In the genomic region with DNA sequence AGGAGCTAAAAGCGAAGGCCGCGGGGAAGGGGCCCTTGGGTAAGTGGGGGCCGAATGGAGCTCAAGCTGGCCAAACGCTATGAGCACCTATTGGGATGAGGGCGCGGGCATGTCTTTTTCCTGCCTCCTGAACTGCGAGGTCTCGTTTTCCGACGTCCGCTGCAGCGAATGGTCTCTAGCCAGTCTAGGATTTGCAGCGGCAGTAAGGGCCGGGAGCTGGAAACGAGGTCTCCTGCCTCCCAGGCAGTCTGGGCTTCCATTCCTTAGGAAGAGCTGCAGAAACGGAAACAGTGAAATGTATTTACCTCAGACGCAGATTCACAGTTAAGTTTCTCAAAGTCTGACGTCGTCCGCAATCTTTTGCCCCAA, we compare ENCODE assay signal across 8 cellular contexts. TPM values are rescaled to one million over a fixed set of nuclear protein-coding genes. Genes with fewer than 3 reads are reported as not detected.
DNase-seq lines count a peak whose midpoint lies in the region; ATAC-seq, FAIRE-seq and TF ChIP-seq lines count a peak whose summit lies in the region.

No MANE protein-coding gene starts in this region.

- peaks cover 57% of the 10 kb centered on the region for H3K4me1 Mint-ChIP-seq in CD4-positive, alpha-beta T cell (ENCODE audit: low read depth)

- no peak for TF ChIP-seq EP300 in GM12878 (IDR thresholded peaks at IDR 0.05; ENCODE audit: borderline replicate concordance in 1 of 2, control insufficient read depth in 1 of 2, low read depth in 2 of 2, low read length in 2 of 2)

- RAD21 ChIA-PET in GM12878 (lab: Charles Lee; ENCODE audit: unreplicated experiment), result interaction anchor here (1.3 to 3.3 kb wide), 8 partner anchors 12 to 223 kb away, joined by 3 to 20 read pairs (median 6); partner anchors contain the start of genes NME6 and PFKFB4

- H3K4me3 ChIP-seq in GM12878 (peak overlapping the region; percentile 89), thyroid gland (replicated peaks in 1 of 3) (peak overlapping the region; percentile 72 to 91 (median 84))

- no peak overlapping the region for H3K27ac Mint-ChIP-seq in CD4-positive, alpha-beta T cell

- no peaks in the 10 kb centered on the region for H3K27me3 ChIP-seq in CD4-positive, alpha-beta T cell (ENCODE audit: control insufficient read depth, insufficient read depth, low read length)
- H3K27me3 ChIP-seq in GM12878 (replicated peaks in 1 of 2; ENCODE audit: control insufficient read depth in 2 of 2, insufficient read depth in 2 of 2, low read length in 1 of 2) (no peaks in the 10 kb centered on the region), thyroid gland (no peaks in the 10 kb centered on the region)

- BruUV-seq in GM12878 (replicated peaks; lab: Mats Ljungman, UMichigan), result TSS peak; percentile 85

- H3K4me2 ChIP-seq in GM12878 (ENCODE audit: control insufficient read depth, insufficient read depth), result peak overlapping the region; percentile 81

- no peaks in the 10 kb centered on the region for H4K20me1 ChIP-seq in GM12878 (ENCODE audit: control insufficient read depth, insufficient read depth)

- no peak for FAIRE-seq in GM12878 (lab: Jason Lieb, UNC)

- TF ChIP-seq POLR2A in GM12878 (IDR thresholded peaks at IDR 0.05; ENCODE audit: low read depth, low read length), result no peak
- no peak for TF ChIP-seq POLR2A in thyroid gland (IDR thresholded peaks at IDR 0.05)

- no peak for DNase-seq in CD4-positive, alpha-beta T cell
- DNase-seq in GM12878 (ENCODE audit: low read depth, low spot score) (no peak), left lobe of liver (ENCODE audit: low spot score) (no peak), thyroid gland (peak in 1 of 2 donors; percentile 33), amniotic stem cell (lab: John Stamatoyannopoulos, UW) (no peak), NCI-H1048 (lab: John Stamatoyannopoulos, UW) (no peak)

- no peak for TF ChIP-seq CTCF in CD4-positive, alpha-beta T cell (IDR thresholded peaks at IDR 0.05)
- TF ChIP-seq CTCF in GM12878 (IDR thresholded peaks at IDR 0.05 in 2 of 3, conservative IDR thresholded peaks at IDR 0.05 in 1 of 3; ENCODE audit: control insufficient read depth in 2 of 3, extremely low read depth in 1 of 3, insufficient read depth in 1 of 3, low read depth in 3 of 3, low read length in 3 of 3), result no peak
- TF ChIP-seq CTCF in thyroid gland (IDR thresholded peaks at IDR 0.05), result no peak

- no peaks in the 10 kb centered on the region for H3K9me3 ChIP-seq in CD4-positive, alpha-beta T cell (ENCODE audit: control insufficient read depth, low read length)
- H3K9me3 ChIP-seq in GM12878 (replicated peaks; ENCODE audit: control insufficient read depth, insufficient read depth, low read length) (no peaks in the 10 kb centered on the region), thyroid gland (no peaks in the 10 kb centered on the region)

- peak overlapping the region; percentile 94 for H3K27ac ChIP-seq in CD4-positive, alpha-beta T cell (ENCODE audit: low read depth, low read length)
- H3K27ac ChIP-seq in GM12878 (ENCODE audit: control insufficient read depth, insufficient read depth) (peak overlapping the region; percentile 86), thyroid gland (peak overlapping the region; percentile 72 to 89 (median 84))

- SMC1A ChIA-PET in GM12878 (lab: Charles Lee; ENCODE audit: uncharacterized antibody, unreplicated experiment), result interaction anchor here (0.6 to 11.5 kb wide), 9 partner anchors 20 to 247 kb away, joined by 3 to 287 read pairs (median 4); a partner anchor contains a TSS

- H2AFZ ChIP-seq in GM12878 (ENCODE audit: control insufficient read depth, low read depth, low read length), result no peak overlapping the region

- in situ Hi-C loops in GM12878 (cut with MboI), result no loop called here

- no peak for TF ChIP-seq RAD21 in GM12878 (IDR thresholded peaks at IDR 0.05; ENCODE audit: insufficient read depth, low read depth, low read length)

- POLR2A ChIA-PET in CD4-positive, alpha-beta T cell (lab: Charles Lee), result interaction anchor here (0.6 to 2.8 kb wide), 21 partner anchors 8 to 498 kb away, joined by 3 to 55 read pairs (median 8); partner anchors contain the start of genes IP6K2, PFKFB4, PLXNB1 and SHISA5
- POLR2A ChIA-PET in GM12878 (lab: Charles Lee), result interaction anchor here (1.4 to 2.6 kb wide), 9 partner anchors 8 to 252 kb away, joined by 3 to 11 read pairs (median 7); partner anchors contain the start of genes CDC25A and PFKFB4

- ATAC-seq in CD4-positive, alpha-beta T cell (ENCODE audit: poor library complexity), result peak; percentile 8
- ATAC-seq in HG03460 (IDR thresholded peaks at IDR 0.05; ENCODE audit: unreplicated experiment) (peak; percentile 8), GM12878 (peak; percentile 11), left lobe of liver (peak; percentile 4), HG02840 (IDR thresholded peaks at IDR 0.05; ENCODE audit: low FRiP score, unreplicated experiment) (no peak)

- peak overlapping the region; percentile 96 for H3K9ac ChIP-seq in GM12878 (ENCODE audit: control insufficient read depth, insufficient read depth, low read length)

- H3K36me3 Mint-ChIP-seq in CD4-positive, alpha-beta T cell (ENCODE audit: low read depth), result peaks cover 50% of the 10 kb centered on the region

- under 1% methylated on average over 21 of the region's 21 CpGs for WGBS in GM12878 (ENCODE audit: insufficient coverage, insufficient replicate concordance, low lambda C conversion rate, missing lambda C conversion rate)
- 2% methylated on average over 21 of the region's 21 CpGs for WGBS in thyroid gland, 2 donors

- H3K79me2 ChIP-seq in GM12878 (ENCODE audit: control insufficient read depth, insufficient read depth, low read length), result peaks cover 41% of the 10 kb centered on the region

- CTCF ChIA-PET in CD4-positive, alpha-beta T cell (lab: Charles Lee), result interaction anchor here (0.9 to 2.2 kb wide), 7 partner anchors 18 to 118 kb away, joined by 3 to 16 read pairs (median 3); no protein-coding TSS in a partner anchor
- CTCF ChIA-PET in GM12878 (lab: Yijun Ruan, JAX), result interaction anchor here (1.0 to 12.5 kb wide), 7 partner anchors 10 to 200 kb away, joined by 3 to 757 read pairs (median 11); partner anchors contain the start of genes PFKFB4 and ZNF589

- intact Hi-C loops in CD4-positive, alpha-beta T cell (cut with DNase I, micrococcal nuclease), result loop anchor here in 1 of 2 experiments (1.0 kb wide), 2 partner anchors 33 to 67 kb away; no protein-coding TSS in a partner anchor
- intact Hi-C loops in GM12878 (cut with micrococcal nuclease; ENCODE audit: unreplicated experiment), result no loop called here
- intact Hi-C loops in thyroid gland (cut with DNase I), result no loop called here

- H3K27me3 Mint-ChIP-seq in CD4-positive, alpha-beta T cell, result no peaks in the 10 kb centered on the region

- H3K4me3 Mint-ChIP-seq in CD4-positive, alpha-beta T cell, result peak overlapping the region; percentile 96

- H3K36me3 ChIP-seq in GM12878 (ENCODE audit: control insufficient read depth in 2 of 2, insufficient read depth in 2 of 2, low read length in 1 of 2) (peaks cover 0 to 3% of the 10 kb centered on the region in 2 experiments; a peak in 3 of 4 replicates), thyroid gland (peaks cover 4 to 6% of the 10 kb centered on the region in 2 donors)

- peaks cover 19% of the 10 kb centered on the region for H3K4me1 ChIP-seq in GM12878 (ENCODE audit: control insufficient read depth, insufficient read depth, low read length)
- H3K4me1 ChIP-seq in thyroid gland, result peaks cover 17 to 20% of the 10 kb centered on the region in 2 donors

- H3K9me3 Mint-ChIP-seq in CD4-positive, alpha-beta T cell, result no peaks in the 10 kb centered on the region

RNA-seq across cellular contexts. Expression of gene TMA7, which starts 0.5 kb away (rescaled TPM):
- 100 to 1,000 TPM; 289 to 297 TPM for total RNA-seq in CD4-positive, alpha-beta T cell
- total RNA-seq in GM12878 (2013; cell fraction: nucleolus; rRNA removed), result 21.0 and 24.2 TPM in 2 replicates
- total RNA-seq in GM12878 (2014; rRNA removed), result 426 and 551 TPM in 2 replicates
- total RNA-seq in GM12878 (2014; rRNA removed; fragmentation: Illumina TruSeq; extraction: Trizol), result 703 and 728 TPM in 2 replicates
- 315 and 319 TPM in 2 replicates for total RNA-seq in GM12878 (2021)
- polyA plus RNA-seq in GM12878 (2011; ENCODE audit: low read depth), result 234 TPM
- polyA plus RNA-seq in GM12878 (2011; rRNA removed), result 427 and 593 TPM in 2 replicates
- 148 and 171 TPM in 2 replicates for polyA plus RNA-seq in GM12878 (2011; cell fraction: cytosol; rRNA removed)
- 119 and 149 TPM in 2 replicates for polyA plus RNA-seq in GM12878 (2011; cell fraction: nucleus; rRNA removed)
- 449 and 603 TPM in 2 replicates for polyA plus RNA-seq in GM12878 (2012)
- 332 and 496 TPM in 2 replicates for polyA plus RNA-seq in GM12878 (2014; fragmentation: Illumina TruSeq; extraction: Trizol)
- polyA plus RNA-seq in GM12878 (2014; fragmentation: Nextera tagmentation; extraction: Ambion mirVana), result 1,000 to 10,000 TPM; 1,729 to 1,760 TPM
- 684 and 776 TPM in 2 replicates for polyA plus RNA-seq in GM12878 (2014; rRNA removed)
- polyA plus RNA-seq in GM12878 (2016; fragmentation: Nextera tagmentation; extraction: Ambion mirVana), result 1,000 to 10,000 TPM; 1,330 to 1,388 TPM
- 24.7 and 32.4 TPM in 2 replicates for polyA minus RNA-seq in GM12878 (2011; rRNA and poly(A)+ RNA removed)
- 27.3 and 28.5 TPM in 2 replicates for polyA minus RNA-seq in GM12878 (2011; cell fraction: cytosol; rRNA and poly(A)+ RNA removed)
- polyA minus RNA-seq in GM12878 (2011; cell fraction: nucleus; rRNA and poly(A)+ RNA removed), result 18.0 and 32.1 TPM in 2 replicates
- total RNA-seq in left lobe of liver, result 69.3 TPM
- 100 to 1,000 TPM; 133 to 413 (median 301) TPM for total RNA-seq in thyroid gland

RNA-seq across cellular contexts. Expression of gene CCDC51, which starts 0.7 kb away (rescaled TPM):
- total RNA-seq in CD4-positive, alpha-beta T cell, result 1 to 10 TPM; 5.5 to 5.8 TPM
- total RNA-seq in GM12878 (2013; cell fraction: nucleolus; rRNA removed), result 3.7 and 4.3 TPM in 2 replicates
- total RNA-seq in GM12878 (2014; rRNA removed) (30.0 and 31.0 TPM in 2 replicates), GM12878 (2014; rRNA removed; fragmentation: Illumina TruSeq; extraction: Trizol) (28.7 and 29.4 TPM in 2 replicates), GM12878 (2021) (24.3 and 26.6 TPM in 2 replicates), left lobe of liver (9.2 TPM), thyroid gland (10 to 100 TPM in 3 of 4 donors, 1 to 10 TPM in 1; 8.6 to 17.0 (median 15.0) TPM)
- 8.2 TPM for polyA plus RNA-seq in GM12878 (2011; ENCODE audit: low read depth)
- polyA plus RNA-seq in GM12878 (2011; rRNA removed) (22.2 and 32.7 TPM in 2 replicates), GM12878 (2014; fragmentation: Illumina TruSeq; extraction: Trizol) (14.5 and 28.2 TPM in 2 replicates), GM12878 (2014; fragmentation: Nextera tagmentation; extraction: Ambion mirVana) (10 to 100 TPM; 10.6 to 12.6 TPM), GM12878 (2014; rRNA removed) (26.2 and 28.1 TPM in 2 replicates), GM12878 (2016; fragmentation: Nextera tagmentation; extraction: Ambion mirVana) (10 to 100 TPM; 45.4 to 54.9 TPM)
- 35.8 and 36.8 TPM in 2 replicates for polyA plus RNA-seq in GM12878 (2011; cell fraction: cytosol; rRNA removed)
- polyA plus RNA-seq in GM12878 (2011; cell fraction: nucleus; rRNA removed), result 14.4 and 15.8 TPM in 2 replicates
- polyA plus RNA-seq in GM12878 (2012), result 11.8 and 15.7 TPM in 2 replicates
- 16.5 and 19.2 TPM in 2 replicates for polyA minus RNA-seq in GM12878 (2011; rRNA and poly(A)+ RNA removed)
- polyA minus RNA-seq in GM12878 (2011; cell fraction: cytosol; rRNA and poly(A)+ RNA removed), result 5.9 TPM in 2 replicates
- polyA minus RNA-seq in GM12878 (2011; cell fraction: nucleus; rRNA and poly(A)+ RNA removed), result 2.0 and 2.2 TPM in 2 replicates

RNA-seq across cellular contexts. Expression of gene ATRIP, which starts 6.0 kb away (rescaled TPM):
- 10 to 100 TPM in 1 of 2 experiments, 1 to 10 TPM in 1; 8.8 to 10.3 TPM for total RNA-seq in CD4-positive, alpha-beta T cell
- 19.6 and 19.8 TPM in 2 replicates for total RNA-seq in GM12878 (2013; cell fraction: nucleolus; rRNA removed)
- total RNA-seq in GM12878 (2014; rRNA removed) (14.5 and 15.0 TPM in 2 replicates), GM12878 (2014; rRNA removed; fragmentation: Illumina TruSeq; extraction: Trizol) (11.5 and 13.4 TPM in 2 replicates), GM12878 (2021) (13.2 and 13.6 TPM in 2 replicates), left lobe of liver (3.3 TPM), thyroid gland (10 to 100 TPM in 2 of 4 donors, 1 to 10 TPM in 2; 8.4 to 13.9 (median 11.0) TPM)
- 2.6 TPM for polyA plus RNA-seq in GM12878 (2011; ENCODE audit: low read depth)
- polyA plus RNA-seq in GM12878 (2011; rRNA removed) (8.4 and 11.6 TPM in 2 replicates), GM12878 (2014; fragmentation: Illumina TruSeq; extraction: Trizol) (16.0 and 18.9 TPM in 2 replicates), GM12878 (2014; fragmentation: Nextera tagmentation; extraction: Ambion mirVana) (1 to 10 TPM; 1.4 to 2.4 TPM), GM12878 (2014; rRNA removed) (9.7 and 10.3 TPM in 2 replicates), GM12878 (2016; fragmentation: Nextera tagmentation; extraction: Ambion mirVana) (10 to 100 TPM in 1 of 2 experiments, 1 to 10 TPM in 1; 9.5 to 10.5 TPM)
- 10.6 and 12.7 TPM in 2 replicates for polyA plus RNA-seq in GM12878 (2011; cell fraction: cytosol; rRNA removed)
- 26.2 and 28.8 TPM in 2 replicates for polyA plus RNA-seq in GM12878 (2011; cell fraction: nucleus; rRNA removed)
- 4.4 and 6.3 TPM in 2 replicates for polyA plus RNA-seq in GM12878 (2012)
- polyA minus RNA-seq in GM12878 (2011; rRNA and poly(A)+ RNA removed), result 14.6 and 17.2 TPM in 2 replicates
- 4.8 and 6.0 TPM in 2 replicates for polyA minus RNA-seq in GM12878 (2011; cell fraction: cytosol; rRNA and poly(A)+ RNA removed)
- 11.2 and 18.7 TPM in 2 replicates for polyA minus RNA-seq in GM12878 (2011; cell fraction: nucleus; rRNA and poly(A)+ RNA removed)

RNA-seq across cellular contexts. Expression of gene PLXNB1, which starts 10.7 kb away (rescaled TPM):
- total RNA-seq in CD4-positive, alpha-beta T cell, result 1 to 10 TPM; 1.1 to 2.0 TPM
- 58.5 and 61.2 TPM in 2 replicates for total RNA-seq in GM12878 (2013; cell fraction: nucleolus; rRNA removed)
- total RNA-seq in GM12878 (2014; rRNA removed) (4.8 and 8.0 TPM in 2 replicates), GM12878 (2014; rRNA removed; fragmentation: Illumina TruSeq; extraction: Trizol) (4.9 and 6.0 TPM in 2 replicates), GM12878 (2021) (14.7 and 15.1 TPM in 2 replicates), left lobe of liver (142 TPM), thyroid gland (100 to 1,000 TPM; 126 to 216 (median 138) TPM)
- 8.9 TPM for polyA plus RNA-seq in GM12878 (2011; ENCODE audit: low read depth)
- polyA plus RNA-seq in GM12878 (2011; rRNA removed) (8.6 and 14.3 TPM in 2 replicates), GM12878 (2014; fragmentation: Illumina TruSeq; extraction: Trizol) (3.2 and 5.7 TPM in 2 replicates), GM12878 (2014; fragmentation: Nextera tagmentation; extraction: Ambion mirVana) (under 1 TPM; 0.18 to 0.47 TPM), GM12878 (2014; rRNA removed) (12.2 and 15.2 TPM in 2 replicates), GM12878 (2016; fragmentation: Nextera tagmentation; extraction: Ambion mirVana) (1 to 10 TPM; 3.3 to 3.9 TPM)
- 15.3 and 20.0 TPM in 2 replicates for polyA plus RNA-seq in GM12878 (2011; cell fraction: cytosol; rRNA removed)
- 233 and 263 TPM in 2 replicates for polyA plus RNA-seq in GM12878 (2011; cell fraction: nucleus; rRNA removed)
- polyA plus RNA-seq in GM12878 (2012), result 5.4 and 8.2 TPM in 2 replicates
- 10.8 and 27.2 TPM in 2 replicates for polyA minus RNA-seq in GM12878 (2011; rRNA and poly(A)+ RNA removed)
- 9.7 and 14.7 TPM in 2 replicates for polyA minus RNA-seq in GM12878 (2011; cell fraction: cytosol; rRNA and poly(A)+ RNA removed)
- 49.9 and 68.0 TPM in 2 replicates for polyA minus RNA-seq in GM12878 (2011; cell fraction: nucleus; rRNA and poly(A)+ RNA removed)
